Comparison of ENCODE assay signal across 9 cellular contexts in genomic region chr3:69439683-69440270, GRCh38. TPM values are rescaled to one million over a fixed set of nuclear protein-coding genes. Genes with fewer than 3 reads are reported as not detected.
DNase-seq lines count a peak whose midpoint lies in the region; ATAC-seq and TF ChIP-seq lines count a peak whose summit lies in the region.
"Had no signal": no experiment of that assay in that cellular context is flagged by ENCODE, and none has a peak within 500 bp of the region (broad histone marks: within the 10 kb centered on the region; RNA-seq: fewer than 3 reads in every experiment).

No MANE protein-coding gene starts in this region.

- H2AFZ ChIP-seq in KMS-11 (ENCODE audit: low read depth), result peak overlapping the region; percentile 41; the same call in 1 of the 2 replicates

- 0 out of 2 replicates have a peak overlapping the region, but pooled peaks have one; percentile 25 for H3K4me2 ChIP-seq in KMS-11

- H3K9ac ChIP-seq in KMS-11, result no peak overlapping the region

- H3K9me3 Mint-ChIP-seq in Caco-2 (ENCODE audit: unreplicated experiment), result no peaks in the 10 kb centered on the region
- H3K9me3 Mint-ChIP-seq in mesothelial cell of epicardium, result no peaks in the 10 kb centered on the region
- H3K9me3 Mint-ChIP-seq in immature natural killer cell, result no peaks in the 10 kb centered on the region
- H3K9me3 Mint-ChIP-seq: memory B cell had no signal

- CTCF ChIA-PET in Caco-2 (lab: Charles Lee), result interaction anchor here (0.7 to 0.9 kb wide), 2 partner anchors 277 to 388 kb away, joined by 3 to 5 read pairs; no protein-coding TSS in a partner anchor

- no peaks in the 10 kb centered on the region for H4K20me1 ChIP-seq in KMS-11 (ENCODE audit: insufficient read depth)

- H3K4me3 ChIP-seq in Caco-2 (ENCODE audit: low read depth, low read length), result no peak overlapping the region
- H3K4me3 ChIP-seq in KMS-11 (IDR thresholded peaks at IDR 0.05; ENCODE audit: insufficient read depth, low read depth, low read length), result no peak overlapping the region
- no peak overlapping the region for H3K4me3 ChIP-seq in choroid plexus epithelial cell (ENCODE audit: low read depth, low read length)

- H3K27me3 Mint-ChIP-seq in Caco-2 (ENCODE audit: insufficient read depth, unreplicated experiment) (no peaks in the 10 kb centered on the region), mesothelial cell of epicardium (ENCODE audit: low read depth) (no peaks in the 10 kb centered on the region), immature natural killer cell (ENCODE audit: low read depth in 3 of 3) (no peaks in the 10 kb centered on the region)
- H3K27me3 Mint-ChIP-seq: memory B cell had no signal

- H3K4me1 ChIP-seq in Caco-2, result peaks cover 17% of the 10 kb centered on the region
- peaks cover 3% of the 10 kb centered on the region for H3K4me1 ChIP-seq in KMS-11 (ENCODE audit: low read depth, poor library complexity, severe bottlenecking)

- DNase-seq in Caco-2 (no peak), choroid plexus epithelial cell (ENCODE audit: low read depth) (peak; percentile 66), mesothelial cell of epicardium (ENCODE audit: low spot score in 2 of 2, unreplicated experiment in 2 of 2) (no peak), immature natural killer cell (no peak), SK-N-DZ (ENCODE audit: low spot score) (no peak)

- H3K27ac ChIP-seq in KMS-11, result no peak overlapping the region

- H3K4me3 Mint-ChIP-seq in Caco-2 (ENCODE audit: unreplicated experiment) (no peak overlapping the region), mesothelial cell of epicardium (no peak overlapping the region), immature natural killer cell (peak overlapping the region in 1 of 5 donors; percentile 1)
- H3K4me3 Mint-ChIP-seq: memory B cell had no signal

- H3K27me3 ChIP-seq in Caco-2 (replicated peaks; ENCODE audit: control insufficient read depth, insufficient read depth, low read length), result no peaks in the 10 kb centered on the region
- no peaks in the 10 kb centered on the region for H3K27me3 ChIP-seq in KMS-11 (ENCODE audit: insufficient read depth, low read depth)

- no peaks in the 10 kb centered on the region for H3K36me3 Mint-ChIP-seq in Caco-2 (ENCODE audit: insufficient read depth, unreplicated experiment)
- H3K36me3 Mint-ChIP-seq in mesothelial cell of epicardium, result no peaks in the 10 kb centered on the region
- no peaks in the 10 kb centered on the region for H3K36me3 Mint-ChIP-seq in immature natural killer cell
- H3K36me3 Mint-ChIP-seq: memory B cell had no signal

- BruUV-seq in Caco-2 (replicated peaks; lab: Mats Ljungman, UMichigan), result no TSS peak

- ATAC-seq in GM21529 (IDR thresholded peaks at IDR 0.05; ENCODE audit: unreplicated experiment), result no peak
- no peak for ATAC-seq in GM18870 (IDR thresholded peaks at IDR 0.05; ENCODE audit: unreplicated experiment)

- no peaks in the 10 kb centered on the region for H3K79me2 ChIP-seq in KMS-11 (ENCODE audit: insufficient read depth, low read depth)

- POLR2A ChIA-PET in Caco-2 (lab: Charles Lee), result no interaction called here

- peaks cover 5% of the 10 kb centered on the region; the same call in 1 of the 2 replicates for H3K9me3 ChIP-seq in Caco-2

- TF ChIP-seq CTCF in Caco-2 (IDR thresholded peaks at IDR 0.05; ENCODE audit: insufficient read depth in 1 of 2, low read depth in 1 of 2, low read length in 1 of 2, severe bottlenecking in 1 of 2, unreplicated experiment in 1 of 2), result peak; percentile 67 to 73
- peak; percentile 75 for TF ChIP-seq CTCF in KMS-11 (conservative IDR thresholded peaks at IDR 0.05; ENCODE audit: low read depth, low read length)
- peak; percentile 73 for TF ChIP-seq CTCF in choroid plexus epithelial cell (conservative IDR thresholded peaks at IDR 0.05; ENCODE audit: low read depth, low read length)
- TF ChIP-seq CTCF in mesothelial cell of epicardium (IDR thresholded peaks at IDR 0.05; ENCODE audit: unreplicated experiment), result peak; percentile 54

- intact Hi-C loops in Caco-2 (cut with micrococcal nuclease; ENCODE audit: unreplicated experiment), result loop anchor here (1.0 to 5.0 kb wide), 2 partner anchors 13 to 233 kb away; no protein-coding TSS in a partner anchor

- H3K4me1 Mint-ChIP-seq in Caco-2 (ENCODE audit: low read depth, unreplicated experiment), result peaks cover 7% of the 10 kb centered on the region
- peaks cover 7% of the 10 kb centered on the region for H3K4me1 Mint-ChIP-seq in mesothelial cell of epicardium
- H3K4me1 Mint-ChIP-seq in immature natural killer cell, result peaks cover 0 to 2% of the 10 kb centered on the region in 2 donors

- H3K27ac Mint-ChIP-seq in Caco-2 (ENCODE audit: unreplicated experiment) (no peak overlapping the region), mesothelial cell of epicardium (no peak overlapping the region), immature natural killer cell (no peak overlapping the region)
- H3K27ac Mint-ChIP-seq: memory B cell had no signal

- no peaks in the 10 kb centered on the region for H3K36me3 ChIP-seq in Caco-2 (ENCODE audit: control insufficient read depth, insufficient read depth, low read length)
- no peaks in the 10 kb centered on the region for H3K36me3 ChIP-seq in KMS-11 (ENCODE audit: insufficient read depth)

RNA-seq across cellular contexts. Expression of gene FRMD4B, which starts 53.9 kb away (rescaled TPM):
- total RNA-seq in Caco-2 (2022), result 43.2 and 47.5 TPM in 2 replicates
- 140 to 149 TPM (median 148 TPM) in 3 replicates for total RNA-seq in mesothelial cell of epicardium
- 10 to 100 TPM in 1 of 3 donors, 1 to 10 TPM in 2; 1.3 to 16.1 (median 5.4) TPM for polyA plus RNA-seq in immature natural killer cell
- polyA plus RNA-seq in SK-N-DZ (2014; cell fraction: cytosol; rRNA removed), result 30.9 and 32.3 TPM in 2 replicates
- polyA plus RNA-seq in SK-N-DZ (2014; cell fraction: nucleus; rRNA removed), result 29.1 and 29.7 TPM in 2 replicates
